18 cellular contexts compared by ENCODE assay signal in genomic region chr2:235536711-235537110, GRCh38. TPM values are rescaled to one million over a fixed set of nuclear protein-coding genes. Genes with fewer than 3 reads are reported as not detected.
DNase-seq lines count a peak whose midpoint lies in the region; TF ChIP-seq lines count a peak whose summit lies in the region.
"Had no signal": no experiment of that assay in that cellular context is flagged by ENCODE, and none has a peak within 500 bp of the region (broad histone marks: within the 10 kb centered on the region; RNA-seq: fewer than 3 reads in every experiment).

No MANE protein-coding gene starts in this region.

- H3K4me3 Mint-ChIP-seq in brain (no peak overlapping the region), glutamatergic neuron (ENCODE audit: unreplicated experiment) (peak overlapping the region; percentile 34), neural progenitor cell (no peak overlapping the region)

- H3K4me1 ChIP-seq in neural progenitor cell (peaks cover 7% of the 10 kb centered on the region), MM.1S (ENCODE audit: low read length) (0 out of 2 replicates have a peak, but pooled peaks cover under 1% of the 10 kb centered on the region)

- no peak for DNase-seq in glutamatergic neuron
- no peak for DNase-seq in neural progenitor cell (ENCODE audit: low spot score)
- DNase-seq in substantia nigra (lab: John Stamatoyannopoulos, UW), result no peak
- no peak for DNase-seq in MM.1S
- DNase-seq in DMS53 treated with DMSO at 0.1 percent for 48 hours (lab: John Stamatoyannopoulos, UW; ENCODE audit: unreplicated experiment), result no peak
- DNase-seq in NCI-H774 (lab: John Stamatoyannopoulos, UW), result no peak
- DNase-seq: AML-193, GM23248, KG1, MV-4-11, NCI-H187, NCI-H2107, NCI-H510A, NCI-H748 treated with DMSO at 0.1 percent for 48 hours, RPMI8226, SIG-M5 had no signal

- H3K27me3 ChIP-seq in neural progenitor cell (no peaks in the 10 kb centered on the region), MM.1S (replicated peaks; ENCODE audit: insufficient read depth, low read length) (no peaks in the 10 kb centered on the region)

- H3F3A ChIP-seq in neural progenitor cell (ENCODE audit: low read depth) (no peaks in the 10 kb centered on the region), MM.1S (ENCODE audit: insufficient read depth, low read length) (no peaks in the 10 kb centered on the region)

- H3K9ac ChIP-seq in neural progenitor cell (no peak overlapping the region), MM.1S (ENCODE audit: low read length) (no peak overlapping the region)
- H3K9ac ChIP-seq: GM23248 had no signal

- peaks cover 85% of the 10 kb centered on the region for H4K20me1 ChIP-seq in neural progenitor cell (ENCODE audit: low read depth)
- no peaks in the 10 kb centered on the region for H4K20me1 ChIP-seq in MM.1S (ENCODE audit: insufficient read depth, low read length)

- H3K27ac Mint-ChIP-seq in brain (peak overlapping the region in 4 of 5 experiments; percentile 5 to 82 (median 49)), glutamatergic neuron (ENCODE audit: unreplicated experiment) (peak overlapping the region; percentile 53), neural progenitor cell (peak overlapping the region; percentile 27)

- TF ChIP-seq CTCF in brain (conservative IDR thresholded peaks at IDR 0.05) (no peak), glutamatergic neuron (IDR thresholded peaks at IDR 0.05; ENCODE audit: partially characterized antibody, unreplicated experiment) (no peak), neural progenitor cell (IDR thresholded peaks at IDR 0.05) (no peak), MM.1S (IDR thresholded peaks at IDR 0.05; ENCODE audit: low read length) (no peak)

- H3K27me3 Mint-ChIP-seq in brain, result peaks cover 6% of the 10 kb centered on the region
- H3K27me3 Mint-ChIP-seq in glutamatergic neuron (ENCODE audit: unreplicated experiment), result peaks cover 5% of the 10 kb centered on the region
- H3K27me3 Mint-ChIP-seq in neural progenitor cell (ENCODE audit: insufficient read depth, low read depth), result peaks cover 2% of the 10 kb centered on the region

- H3K9me3 ChIP-seq in neural progenitor cell (ENCODE audit: low read depth), result no peaks in the 10 kb centered on the region
- no peaks in the 10 kb centered on the region for H3K9me3 ChIP-seq in MM.1S (replicated peaks; ENCODE audit: insufficient read depth, low read length)

- H3K79me2 ChIP-seq in neural progenitor cell (ENCODE audit: low read depth) (peaks cover 91% of the 10 kb centered on the region), MM.1S (ENCODE audit: low read length) (peaks cover 95% of the 10 kb centered on the region)

- H3K9me3 Mint-ChIP-seq in brain (no peaks in the 10 kb centered on the region), glutamatergic neuron (ENCODE audit: unreplicated experiment) (peaks cover 8% of the 10 kb centered on the region), neural progenitor cell (no peaks in the 10 kb centered on the region)

- H3K4me3 ChIP-seq in neural progenitor cell (no peak overlapping the region), MM.1S (ENCODE audit: low read length) (no peak overlapping the region)
- H3K4me3 ChIP-seq: GM23248 had no signal

- no peaks in the 10 kb centered on the region for H3K9me2 ChIP-seq in MM.1S (replicated peaks; ENCODE audit: insufficient read depth, low read length)

- H2AFZ ChIP-seq in neural progenitor cell (replicated peaks) (no peak overlapping the region), MM.1S (ENCODE audit: low read length) (no peak overlapping the region)
- H2AFZ ChIP-seq: GM23248 had no signal

- no peak overlapping the region for H3K4me2 ChIP-seq in neural progenitor cell
- no peak overlapping the region for H3K4me2 ChIP-seq in MM.1S (ENCODE audit: low read depth, low read length)

- H3K36me3 Mint-ChIP-seq in brain, result peaks cover under 1% of the 10 kb centered on the region
- H3K36me3 Mint-ChIP-seq in glutamatergic neuron (ENCODE audit: unreplicated experiment), result no peaks in the 10 kb centered on the region
- no peaks in the 10 kb centered on the region for H3K36me3 Mint-ChIP-seq in neural progenitor cell

- H3K27ac ChIP-seq in neural progenitor cell (no peak overlapping the region), substantia nigra (ENCODE audit: low read depth, low read length, poor library complexity, severe bottlenecking) (peak overlapping the region; percentile 24), MM.1S (ENCODE audit: low read length) (no peak overlapping the region)
- H3K27ac ChIP-seq: C4-2B, GM23248 had no signal

- H3K36me3 ChIP-seq in neural progenitor cell (no peaks in the 10 kb centered on the region), MM.1S (replicated peaks; ENCODE audit: insufficient read depth, low read length) (no peaks in the 10 kb centered on the region)

- peaks cover 80% of the 10 kb centered on the region for H3K4me1 Mint-ChIP-seq in brain
- peaks cover 56% of the 10 kb centered on the region for H3K4me1 Mint-ChIP-seq in glutamatergic neuron (ENCODE audit: low read depth, unreplicated experiment)
- peaks cover 55% of the 10 kb centered on the region for H3K4me1 Mint-ChIP-seq in neural progenitor cell

RNA-seq across cellular contexts. Expression of gene AGAP1, which starts 42.9 kb away (rescaled TPM):
- polyA plus RNA-seq in brain (ENCODE audit: insufficient read depth, low read depth, low replicate concordance), result 34.9 TPM
- total RNA-seq in glutamatergic neuron (ENCODE audit: unreplicated experiment), result 153 TPM
- total RNA-seq in neural progenitor cell (ENCODE audit: low replicate concordance), result 20.4 and 26.9 TPM in 2 replicates
